12 cellular contexts compared by ENCODE assay signal in genomic region chr3:168002786-168003368, GRCh38.
DNase-seq lines count a peak whose midpoint lies in the region; TF ChIP-seq lines count a peak whose summit lies in the region.
"Had no signal": no experiment of that assay in that cellular context is flagged by ENCODE, and none has a peak within 500 bp of the region (broad histone marks: within the 10 kb centered on the region; RNA-seq: fewer than 3 reads in every experiment).

No MANE protein-coding gene starts in this region.

- H3K23ac ChIP-seq in mesendoderm (ENCODE audit: low read length): no peak overlapping the region

- H3K4me3 ChIP-seq in fibroblast of villous mesenchyme (ENCODE audit: low read depth, low read length): no peak overlapping the region
- H3K4me3 ChIP-seq in mesendoderm (ENCODE audit: low read length): no peak overlapping the region

- TF ChIP-seq CTCF in Calu3 (IDR thresholded peaks at IDR 0.05; ENCODE audit: unreplicated experiment) (no peak), fibroblast of villous mesenchyme (IDR thresholded peaks at IDR 0.05; ENCODE audit: insufficient read depth, low read depth, low read length) (no peak)

- no peak overlapping the region for H2BK120ac ChIP-seq in mesendoderm (ENCODE audit: low read depth, low read length)

- CTCF ChIA-PET in Calu3 (lab: Charles Lee): interaction anchor here (0.6 to 1.1 kb wide), 3 partner anchors 76 to 121 kb away, joined by 3 to 4 read pairs (median 3); no protein-coding TSS in a partner anchor

- H3K4me2 ChIP-seq in mesendoderm (ENCODE audit: low read length): no peak overlapping the region

- H3K9ac ChIP-seq in mesendoderm (ENCODE audit: low read length): no peak overlapping the region

- in situ Hi-C loops in SK-MEL-5 (cut with HindIII; ENCODE audit: low pct_unique_long_range_greater_than_20kb, low sequenced_read_pairs): no loop called here

- no peaks in the 10 kb centered on the region for H3K36me3 ChIP-seq in mesendoderm (ENCODE audit: control insufficient read depth, insufficient read depth, low read length)

- H2BK15ac ChIP-seq in mesendoderm (replicated peaks; ENCODE audit: low read depth): no peak overlapping the region

- H3K27ac ChIP-seq in mesendoderm (ENCODE audit: low read depth, low read length): no peak overlapping the region

- no peak overlapping the region for H2AK5ac ChIP-seq in mesendoderm (ENCODE audit: low read length)

- H3K4me1 Mint-ChIP-seq in Calu3 (ENCODE audit: low read depth, unreplicated experiment): no peaks in the 10 kb centered on the region
- H3K4me1 Mint-ChIP-seq: naive thymus-derived CD8-positive, alpha-beta T cell had no signal

- H3K9me3 Mint-ChIP-seq in Calu3 (ENCODE audit: low read depth, unreplicated experiment): no peaks in the 10 kb centered on the region
- H3K9me3 Mint-ChIP-seq: stimulated activated naive CD8-positive, alpha-beta T cell treated with anti-CD3 and anti-CD28 coated beads, Interleukin-15, Interleukin-2, amounts not matched to agents 100 ng/mL and 50 ng/mL, for 24 hours; T-helper 1 cell treated with Interleukin-12 subunit alpha and Interleukin-12 subunit beta and Interleukin-4 antibody, amounts not matched to agents 30 μg/mL and 1 μg/mL, for 36 hours had no signal

- H3K27me3 ChIP-seq in mesendoderm (ENCODE audit: insufficient read depth, low read length, poor library complexity): no peaks in the 10 kb centered on the region

- H3K18ac ChIP-seq in mesendoderm (ENCODE audit: low read length): no peak overlapping the region

- WGBS in mesendoderm (ENCODE audit: extremely low coverage, insufficient coverage, low lambda C conversion rate): no CpG with 5 or more reads among the region's 1 CpG

- H3K36me3 Mint-ChIP-seq in Calu3 (ENCODE audit: insufficient read depth, unreplicated experiment): no peaks in the 10 kb centered on the region
- H3K36me3 Mint-ChIP-seq: naive thymus-derived CD8-positive, alpha-beta T cell had no signal

- peak; percentile 16 for DNase-seq in Calu3
- DNase-seq in LoVo (ENCODE audit: low spot score): peak; percentile 78
- DNase-seq in SK-MEL-5 (ENCODE audit: low read depth, low spot score): peak; percentile 12
- peak; percentile 67 for DNase-seq in fibroblast of villous mesenchyme (ENCODE audit: low read depth)
- DNase-seq in mesendoderm: no peak
- DNase-seq in head of caudate nucleus: no peak
- DNase-seq in activated T-cell treated with anti-CD3 and anti-CD28 coated beads for 4 hours: no peak
- DNase-seq in NAMALWA (ENCODE audit: low spot score): no peak
- DNase-seq: naive thymus-derived CD8-positive, alpha-beta T cell; NCI-H1694 treated with DMSO at 0.1 percent for 48 hours had no signal

- no peak overlapping the region for H4K5ac ChIP-seq in mesendoderm (ENCODE audit: low read length)

- H4K8ac ChIP-seq in mesendoderm (ENCODE audit: low read depth, low read length): no peak overlapping the region

- no peaks in the 10 kb centered on the region for H3K4me1 ChIP-seq in mesendoderm (ENCODE audit: control insufficient read depth, low read depth, low read length)

- H3K27ac Mint-ChIP-seq in Calu3 (ENCODE audit: unreplicated experiment): no peak overlapping the region
- H3K27ac Mint-ChIP-seq: naive thymus-derived CD8-positive, alpha-beta T cell; stimulated activated naive CD8-positive, alpha-beta T cell treated with anti-CD3 and anti-CD28 coated beads, Interleukin-15, Interleukin-2, amounts not matched to agents 100 ng/mL and 50 ng/mL, for 24 hours; T-helper 1 cell treated with Interleukin-12 subunit alpha and Interleukin-12 subunit beta and Interleukin-4 antibody, amounts not matched to agents 30 μg/mL and 1 μg/mL, for 36 hours had no signal

- no peak overlapping the region for H3K4me3 Mint-ChIP-seq in Calu3 (ENCODE audit: low read depth, unreplicated experiment)
- H3K4me3 Mint-ChIP-seq: naive thymus-derived CD8-positive, alpha-beta T cell; stimulated activated naive CD8-positive, alpha-beta T cell treated with anti-CD3 and anti-CD28 coated beads, Interleukin-15, Interleukin-2, amounts not matched to agents 100 ng/mL and 50 ng/mL, for 24 hours; T-helper 1 cell treated with Interleukin-12 subunit alpha and Interleukin-12 subunit beta and Interleukin-4 antibody, amounts not matched to agents 30 μg/mL and 1 μg/mL, for 36 hours had no signal

- intact Hi-C loops in Calu3 (cut with micrococcal nuclease; ENCODE audit: unreplicated experiment): loop anchor here (2.0 kb wide), 1 partner anchor 26 kb away; no protein-coding TSS in a partner anchor
- intact Hi-C loops in head of caudate nucleus (cut with DNase I): no loop called here

- no TSS peak for BruUV-seq in Calu3 (replicated peaks; lab: Mats Ljungman, UMichigan)

- no peaks in the 10 kb centered on the region for H3K79me1 ChIP-seq in mesendoderm (ENCODE audit: low read length)

- no peaks in the 10 kb centered on the region for H3K27me3 Mint-ChIP-seq in Calu3 (ENCODE audit: unreplicated experiment)
- H3K27me3 Mint-ChIP-seq: stimulated activated naive CD8-positive, alpha-beta T cell treated with anti-CD3 and anti-CD28 coated beads, Interleukin-15, Interleukin-2, amounts not matched to agents 100 ng/mL and 50 ng/mL, for 24 hours had no signal

- H3K4ac ChIP-seq in mesendoderm (ENCODE audit: low read depth, low read length): no peak overlapping the region

- H2BK5ac ChIP-seq in mesendoderm (ENCODE audit: low read length): no peak overlapping the region

- no peak overlapping the region for H3K56ac ChIP-seq in mesendoderm (ENCODE audit: low read length)

- no peaks in the 10 kb centered on the region for H3K79me2 ChIP-seq in mesendoderm (ENCODE audit: control insufficient read depth, insufficient read depth, low read length)

Comparison
In these comparisons a context has a peak if more than half of its experiments do, and no peak if none do; other contexts are left out.
1. DNase-seq: peak in Calu3 (single experiment), LoVo (single experiment), SK-MEL-5 (single experiment) and fibroblast of villous mesenchyme (single experiment); none in mesendoderm (single experiment), head of caudate nucleus (0 of 42), activated T-cell treated with anti-CD3 and anti-CD28 coated beads for 4 hours (single experiment) and NAMALWA (single experiment).